In genomic region chr18:74565993-74566392, GRCh38 we compare ENCODE assay signal across 2 cellular contexts. TPM values are rescaled to one million over a fixed set of nuclear protein-coding genes. Genes with fewer than 3 reads are reported as not detected.
"Had no signal": no experiment of that assay in that cellular context is flagged by ENCODE, and none has a peak within 500 bp of the region (broad histone marks: within the 10 kb centered on the region; RNA-seq: fewer than 3 reads in every experiment).

No MANE protein-coding gene starts in this region.

RNA-seq across cellular contexts. Expression of gene CNDP1, which starts 31.7 kb away (rescaled TPM):
- total RNA-seq: G401, GM12878 had no signal
